Comparison of ENCODE assay signal across 22 cellular contexts in genomic region chr2:46120792-46121565, GRCh38.
"Had no signal": no experiment of that assay in that cellular context is flagged by ENCODE, and none has a peak within 500 bp of the region (broad histone marks: within the 10 kb centered on the region; RNA-seq: fewer than 3 reads in every experiment).

No MANE protein-coding gene starts in this region.

- DNase-seq: activated CD4-positive, alpha-beta T cell treated with anti-CD3 and anti-CD28 coated beads, Interleukin-2, amount 50 U/mL, for 1 hour; activated CD4-positive, CD25-positive, alpha-beta regulatory T cell treated with anti-CD3 and anti-CD28 coated beads, Interleukin-2, amount 50 U/mL, for 72 hours; activated CD8-positive, alpha-beta T cell treated with anti-CD3 and anti-CD28 coated beads for 36 hours; activated naive CD8-positive, alpha-beta T cell treated with anti-CD3 and anti-CD28 coated beads, Interleukin-2, amount 50 U/mL, for 24 hours; activated T-cell treated with anti-CD3 and anti-CD28 coated beads, Interleukin-2, amount 50 U/mL, for 4 hours; amygdala; caudate nucleus; foreskin fibroblast; mammary epithelial cell; midbrain; natural killer cell; occipital lobe; psoas muscle; spleen; stimulated activated naive CD4-positive, alpha-beta T cell; T-helper 17 cell; uterus had no signal

- H3K27me3 ChIP-seq: neural progenitor cell, spleen, uterus had no signal

- ATAC-seq: activated CD8-positive, alpha-beta T cell treated with anti-CD3 and anti-CD28 coated beads for 36 hours; activated naive CD8-positive, alpha-beta T cell treated with anti-CD3 and anti-CD28 coated beads, Interleukin-2, amount 50 U/mL, for 24 hours; activated T-cell treated with anti-CD3 and anti-CD28 coated beads, Interleukin-2, amount 50 U/mL, for 4 hours; activated T-helper 17 cell treated with anti-CD3 and anti-CD28 coated beads, Interleukin-2, amount 50 U/mL, for 72 hours; natural killer cell; T-helper 17 cell had no signal

- H3K36me3 ChIP-seq: neural progenitor cell, spleen, uterus had no signal

- H2AFZ ChIP-seq: neural progenitor cell, parathyroid adenoma had no signal

- H3K27ac ChIP-seq: neural progenitor cell, uterus had no signal

- H3K4me3 ChIP-seq: neural progenitor cell, psoas muscle, spleen, uterus had no signal

- FAIRE-seq: endothelial cell of umbilical vein, islet of Langerhans had no signal

- H3K79me2 ChIP-seq: parathyroid adenoma had no signal

- H3K4me1 ChIP-seq: neural progenitor cell, parathyroid adenoma had no signal

- H3K9me3 ChIP-seq: psoas muscle, spleen, uterus had no signal

- H3K4me2 ChIP-seq: neural progenitor cell had no signal
